Comparison of ENCODE assay signal across 24 cellular contexts in genomic region chr6:29958046-29958445, GRCh38.
"Had no signal": no experiment of that assay in that cellular context is flagged by ENCODE, and none has a peak within 500 bp of the region (broad histone marks: within the 10 kb centered on the region; RNA-seq: fewer than 3 reads in every experiment).

No MANE protein-coding gene starts in this region.

- H3K36me3 Mint-ChIP-seq: mesothelial cell of epicardium, naive B cell, natural killer cell had no signal

- H3K4me2 ChIP-seq: smooth muscle cell had no signal

- H3K27me3 ChIP-seq: ovary, right atrium auricular region, right lobe of liver, stomach, testis, thyroid gland, transverse colon, upper lobe of left lung, vagina had no signal

- H3K27ac ChIP-seq: left ventricle myocardium inferior, ovary, right atrium auricular region, right lobe of liver, stomach, testis, thyroid gland, transverse colon, upper lobe of left lung, vagina had no signal

- DNase-seq: islet precursor cell; left ventricle myocardium inferior; mesendoderm; naive B cell; natural killer cell; ovary; right lobe of liver; stimulated activated CD4-positive, alpha-beta T cell treated with anti-CD3 and anti-CD28 coated beads, Interleukin-1b, Interleukin-23, amount 100 ng/mL, for 48 hours; stimulated activated CD4-positive, alpha-beta T cell treated with anti-CD3 and anti-CD28 coated beads, Interleukin-2, amount 100 ng/mL, for 48 hours; stimulated activated CD4-positive, alpha-beta T cell treated with anti-CD3 and anti-CD28 coated beads, Interleukin-4, amount 100 ng/mL, for 4 hours; stimulated activated CD8-positive, alpha-beta memory T cell treated with anti-CD3 and anti-CD28 coated beads, Interleukin-4, amount 100 ng/mL, for 48 hours; stimulated activated naive B cell treated with anti-CD40 and anti-IgM and Interleukin-4, amounts not matched to agents 10 μg/mL and 1 μg/mL and 100 μg/mL, for 72 hours; stimulated activated naive CD8-positive, alpha-beta T cell treated with anti-CD3 and anti-CD28 coated beads, Interleukin-15, Interleukin-2, amounts not matched to agents 100 U/mL and 50 U/mL, for 24 hours; stomach; testis; thyroid gland; transverse colon; upper lobe of left lung had no signal

- H3K4me3 Mint-ChIP-seq: mesothelial cell of epicardium, naive B cell, natural killer cell had no signal

- H3K9me3 Mint-ChIP-seq: mesothelial cell of epicardium; naive B cell; natural killer cell; stimulated activated naive B cell treated with anti-CD40 and anti-IgM and Interleukin-4, amounts not matched to agents 10 μg/mL and 1 μg/mL and 100 μg/mL, for 72 hours had no signal

- H3K27ac Mint-ChIP-seq: mesothelial cell of epicardium, natural killer cell, progenitor cell of endocrine pancreas had no signal

- H3K4me1 ChIP-seq: right atrium auricular region, right lobe of liver, testis, vagina had no signal

- H3K4me1 Mint-ChIP-seq: mesothelial cell of epicardium had no signal

- H3K27me3 Mint-ChIP-seq: naive B cell; progenitor cell of endocrine pancreas; stimulated activated naive B cell treated with anti-CD40 and anti-IgM and Interleukin-4, amounts not matched to agents 10 μg/mL and 1 μg/mL and 100 μg/mL, for 72 hours had no signal

- ATAC-seq: natural killer cell; right lobe of liver; stimulated activated naive CD8-positive, alpha-beta T cell treated with anti-CD3 and anti-CD28 coated beads, Interleukin-15, Interleukin-2, amounts not matched to agents 100 U/mL and 50 U/mL, for 24 hours had no signal

- H3K4me3 ChIP-seq: left ventricle myocardium inferior, lung, ovary, right atrium auricular region, right lobe of liver, smooth muscle cell, stomach, testis, thyroid gland, transverse colon, upper lobe of left lung, vagina had no signal
